12 cellular contexts compared by ENCODE assay signal in the genomic region with DNA sequence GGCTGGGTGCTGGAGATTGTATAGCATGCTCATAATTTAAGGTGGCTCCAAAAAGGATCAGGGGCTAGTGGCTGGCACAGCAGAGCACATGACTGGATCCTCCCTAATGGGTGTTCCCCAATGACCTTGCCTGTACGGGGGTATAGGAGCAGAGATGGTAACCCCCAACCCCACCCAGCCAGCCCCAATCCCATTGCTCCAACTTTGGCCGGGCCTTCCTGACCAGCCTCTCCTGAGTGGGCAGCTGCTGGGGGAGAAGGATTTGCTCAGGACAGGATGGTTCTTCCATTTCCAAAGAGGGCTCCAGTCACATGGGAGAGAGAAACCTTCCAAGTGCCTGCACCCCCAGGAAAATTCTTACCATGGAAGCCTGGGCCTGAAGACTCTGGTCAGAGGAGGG. TPM values are rescaled to one million over a fixed set of nuclear protein-coding genes. Genes with fewer than 3 reads are reported as not detected.
DNase-seq lines count a peak whose midpoint lies in the region; ATAC-seq, FAIRE-seq and TF ChIP-seq lines count a peak whose summit lies in the region.
"Had no signal": no experiment of that assay in that cellular context is flagged by ENCODE, and none has a peak within 500 bp of the region (broad histone marks: within the 10 kb centered on the region; RNA-seq: fewer than 3 reads in every experiment).

No MANE protein-coding gene starts in this region.

- no peak for ATAC-seq in activated T-helper 17 cell treated with anti-CD3 and anti-CD28 coated beads, Interleukin-2, amount 50 U/mL, for 72 hours (replicated peaks)
- ATAC-seq in lower lobe of right lung = no peak
- ATAC-seq in GM18519 (IDR thresholded peaks at IDR 0.05; ENCODE audit: low FRiP score, unreplicated experiment) = no peak

- no peak overlapping the region for H3K9ac ChIP-seq in stomach smooth muscle (ENCODE audit: low read length in 2 of 2)

- no peak for TF ChIP-seq CTCF in lower lobe of right lung (IDR thresholded peaks at IDR 0.05)

- peaks cover 31% of the 10 kb centered on the region for H3K27me3 Mint-ChIP-seq in T-helper 2 cell treated with Interferon-gamma antibody and Interleukin-4, amounts not matched to agents 5 μg/mL and 100 μg/mL, for 36 hours (ENCODE audit: low read depth)
- H3K27me3 Mint-ChIP-seq in activated T-helper 17 cell treated with anti-CD3 and anti-CD28 coated beads, Interleukin-2, amount 50 U/mL, for 72 hours = no peaks in the 10 kb centered on the region

- H3K9me3 ChIP-seq in lower lobe of right lung (no peaks in the 10 kb centered on the region), stomach smooth muscle (ENCODE audit: control insufficient read depth in 2 of 2, low read length in 2 of 2) (no peaks in the 10 kb centered on the region), small intestine (ENCODE audit: control insufficient read depth, low read depth) (no peaks in the 10 kb centered on the region)

- H3K9me3 Mint-ChIP-seq in T-helper 2 cell treated with Interferon-gamma antibody and Interleukin-4, amounts not matched to agents 5 μg/mL and 100 μg/mL, for 36 hours = no peaks in the 10 kb centered on the region
- H3K9me3 Mint-ChIP-seq in activated T-helper 17 cell treated with anti-CD3 and anti-CD28 coated beads, Interleukin-2, amount 50 U/mL, for 72 hours = no peaks in the 10 kb centered on the region

- peak overlapping the region; percentile 89 for H3K27ac ChIP-seq in lower lobe of right lung
- peak overlapping the region; percentile 70 for H3K27ac ChIP-seq in stomach smooth muscle (ENCODE audit: low read length)
- H3K27ac ChIP-seq in small intestine (ENCODE audit: low read depth in 1 of 2, low read length in 1 of 2) = peak overlapping the region in 1 of 2 donors; percentile 84

- H3K27me3 ChIP-seq in lower lobe of right lung (ENCODE audit: low read depth) (no peaks in the 10 kb centered on the region), stomach smooth muscle (ENCODE audit: control insufficient read depth in 1 of 2, insufficient read depth in 2 of 2, low read length in 2 of 2) (no peaks in the 10 kb centered on the region), small intestine (ENCODE audit: control insufficient read depth in 2 of 2, insufficient read depth in 2 of 2, low read length in 2 of 2) (no peaks in the 10 kb centered on the region)

- H3K4me1 Mint-ChIP-seq in T-helper 2 cell treated with Interferon-gamma antibody and Interleukin-4, amounts not matched to agents 5 μg/mL and 100 μg/mL, for 36 hours (ENCODE audit: low read depth) = peaks cover 26% of the 10 kb centered on the region
- peaks cover 26% of the 10 kb centered on the region for H3K4me1 Mint-ChIP-seq in activated T-helper 17 cell treated with anti-CD3 and anti-CD28 coated beads, Interleukin-2, amount 50 U/mL, for 72 hours

- DNase-seq in T-helper 2 cell treated with Interferon-gamma antibody and Interleukin-4, amounts not matched to agents 5 μg/mL and 100 μg/mL, for 36 hours (ENCODE audit: low spot score) = no peak
- DNase-seq in T-helper 2 cell = no peak
- no peak for DNase-seq in lower lobe of right lung
- DNase-seq in small intestine = no peak
- DNase-seq in stimulated activated CD4-positive, alpha-beta T cell treated with anti-CD3 and anti-CD28 coated beads, Interleukin-2, amount 100 ng/mL, for 24 hours = no peak
- DNase-seq: activated effector memory CD4-positive, alpha-beta T cell treated with Interleukin-2 at 50 U/mL for 16 hours; NCI-H1694 had no signal

- FAIRE-seq in small intestine (lab: Jason Lieb, UNC) = no peak
- FAIRE-seq: A204.1 had no signal

- no peak overlapping the region for H3K27ac Mint-ChIP-seq in T-helper 2 cell treated with Interferon-gamma antibody and Interleukin-4, amounts not matched to agents 5 μg/mL and 100 μg/mL, for 36 hours
- peak overlapping the region; percentile 20 for H3K27ac Mint-ChIP-seq in activated T-helper 17 cell treated with anti-CD3 and anti-CD28 coated beads, Interleukin-2, amount 50 U/mL, for 72 hours

- no peaks in the 10 kb centered on the region for H3K36me3 ChIP-seq in lower lobe of right lung
- no peaks in the 10 kb centered on the region for H3K36me3 ChIP-seq in stomach smooth muscle (ENCODE audit: control insufficient read depth in 2 of 2, insufficient read depth in 2 of 2, low read length in 2 of 2)
- no peaks in the 10 kb centered on the region for H3K36me3 ChIP-seq in small intestine (ENCODE audit: control insufficient read depth in 2 of 2, insufficient read depth in 2 of 2, low read length in 2 of 2)

- no peaks in the 10 kb centered on the region for H3K36me3 Mint-ChIP-seq in T-helper 2 cell treated with Interferon-gamma antibody and Interleukin-4, amounts not matched to agents 5 μg/mL and 100 μg/mL, for 36 hours (ENCODE audit: low read depth)
- H3K36me3 Mint-ChIP-seq in activated T-helper 17 cell treated with anti-CD3 and anti-CD28 coated beads, Interleukin-2, amount 50 U/mL, for 72 hours (ENCODE audit: low read depth) = no peaks in the 10 kb centered on the region

- no peak overlapping the region for H3K4me3 ChIP-seq in lower lobe of right lung
- H3K4me3 ChIP-seq in stomach smooth muscle (ENCODE audit: low read length in 2 of 2) = peak overlapping the region in 1 of 2 donors; percentile 66
- no peak overlapping the region for H3K4me3 ChIP-seq in small intestine (ENCODE audit: low read depth in 1 of 2, low read length in 2 of 2)

- intact Hi-C loops in lower lobe of right lung (cut with DNase I) = no loop called here

- peaks cover 50% of the 10 kb centered on the region for H3K4me1 ChIP-seq in lower lobe of right lung
- peaks cover 45% of the 10 kb centered on the region for H3K4me1 ChIP-seq in stomach smooth muscle (ENCODE audit: control insufficient read depth, insufficient read depth, low read length)
- H3K4me1 ChIP-seq in small intestine (ENCODE audit: control insufficient read depth in 2 of 2, insufficient read depth in 1 of 2, low read depth in 1 of 2, low read length in 1 of 2) = peaks cover 3 to 13% of the 10 kb centered on the region in 2 donors

- 76 to 81% (median 78%) methylated on average over 2 of the region's 2 CpGs for WGBS in small intestine, 3 donors

- peak overlapping the region; percentile 51 for H3K4me3 Mint-ChIP-seq in T-helper 2 cell treated with Interferon-gamma antibody and Interleukin-4, amounts not matched to agents 5 μg/mL and 100 μg/mL, for 36 hours
- peak overlapping the region; percentile 77 for H3K4me3 Mint-ChIP-seq in activated T-helper 17 cell treated with anti-CD3 and anti-CD28 coated beads, Interleukin-2, amount 50 U/mL, for 72 hours

RNA-seq across cellular contexts. Expression of a gene that starts 15.3 kb away (rescaled TPM):
- total RNA-seq in activated T-helper 17 cell treated with anti-CD3 and anti-CD28 coated beads, Interleukin-2, amount 50 U/mL, for 72 hours = 10 to 100 TPM in 1 of 2 donors, 1 to 10 TPM in 1; 9.9 to 47.6 TPM
- 39.3 TPM for total RNA-seq in lower lobe of right lung
- polyA plus RNA-seq in small intestine = 100 to 1,000 TPM in 1 of 3 donors, 10 to 100 TPM in 1, 1 to 10 TPM in 1; 6.7 to 100 (median 15.1) TPM

RNA-seq across cellular contexts. Expression of a gene that starts 29.2 kb away (rescaled TPM):
- 10 to 100 TPM in 1 of 2 donors, 1 to 10 TPM in 1; 3.5 to 26.3 TPM for total RNA-seq in activated T-helper 17 cell treated with anti-CD3 and anti-CD28 coated beads, Interleukin-2, amount 50 U/mL, for 72 hours
- 85.5 TPM for total RNA-seq in lower lobe of right lung
- 10 to 100 TPM in 2 of 3 donors, 1 to 10 TPM in 1; 3.8 to 32.5 (median 13.2) TPM for polyA plus RNA-seq in small intestine

RNA-seq across cellular contexts. Expression of a gene that starts 33.9 kb away (rescaled TPM):
- total RNA-seq in activated T-helper 17 cell treated with anti-CD3 and anti-CD28 coated beads, Interleukin-2, amount 50 U/mL, for 72 hours = 10 to 100 TPM; 27.6 to 31.1 TPM
- 31.8 TPM for total RNA-seq in lower lobe of right lung
- polyA plus RNA-seq in small intestine = 10 to 100 TPM; 49.2 to 65.1 (median 61.7) TPM

RNA-seq across cellular contexts. Expression of a gene that starts 43.6 kb away (rescaled TPM):
- total RNA-seq in activated T-helper 17 cell treated with anti-CD3 and anti-CD28 coated beads, Interleukin-2, amount 50 U/mL, for 72 hours = not detected
- total RNA-seq in lower lobe of right lung = 4.3 TPM
- polyA plus RNA-seq in small intestine = 1 to 10 TPM in 1 of 3 donors, under 1 TPM in 1, not detected in 1; 0.46 to 1.6 TPM
- total RNA-seq: SK-MEL-5 had no signal
